ENCODE assay signal across 8 cellular contexts in genomic region chr1:2050482-2050792, GRCh38. TPM values are rescaled to one million over a fixed set of nuclear protein-coding genes. Genes with fewer than 3 reads are reported as not detected.
DNase-seq lines count a peak whose midpoint lies in the region; ATAC-seq and TF ChIP-seq lines count a peak whose summit lies in the region.

No MANE protein-coding gene starts in this region.

- H3K36me3 ChIP-seq in breast epithelium (no peaks in the 10 kb centered on the region), mesodermal cell (ENCODE audit: control insufficient read depth, insufficient read depth, low read length) (no peaks in the 10 kb centered on the region)

- 0% methylated on average over 9 to 41 of the region's 45 CpGs for WGBS in mesodermal cell (ENCODE audit: insufficient coverage in 2 of 2), 2 experiments

- no peak for TF ChIP-seq POLR2A in breast epithelium (IDR thresholded peaks at IDR 0.05)

- peaks cover 0 to 4% of the 10 kb centered on the region in 2 donors for H3K4me1 ChIP-seq in breast epithelium
- H3K4me1 ChIP-seq in mesodermal cell (ENCODE audit: control insufficient read depth, insufficient read depth, low read length, poor library complexity, severe bottlenecking): no peaks in the 10 kb centered on the region

- no peak for ATAC-seq in GM21737 (IDR thresholded peaks at IDR 0.05; ENCODE audit: unreplicated experiment)
- no peak for ATAC-seq in HG02642 (IDR thresholded peaks at IDR 0.05; ENCODE audit: poor library complexity, unreplicated experiment)

- H3K27ac ChIP-seq in C4-2B (peak overlapping the region; percentile 90), breast epithelium (peak overlapping the region; percentile 61 to 68), mesodermal cell (ENCODE audit: low read depth, low read length, severe bottlenecking) (no peak overlapping the region)

- DNase-seq in HT-29 (ENCODE audit: low spot score): peak; percentile 28
- no peak for DNase-seq in breast epithelium (ENCODE audit: low spot score in 2 of 2)
- no peak for DNase-seq in Kasumi-1 (lab: John Stamatoyannopoulos, UW)
- no peak for DNase-seq in NCI-H1930 (lab: John Stamatoyannopoulos, UW)

- H3K9me3 ChIP-seq in breast epithelium (no peaks in the 10 kb centered on the region), mesodermal cell (ENCODE audit: control insufficient read depth, low read length) (no peaks in the 10 kb centered on the region)

- intact Hi-C loops in breast epithelium (cut with DNase I; ENCODE audit: low total_unique reads): loop anchor here (10.0 kb wide), 1 partner anchor 554 kb away; no protein-coding TSS in a partner anchor

- TF ChIP-seq CTCF in C4-2B (conservative IDR thresholded peaks at IDR 0.05) (no peak), breast epithelium (IDR thresholded peaks at IDR 0.05) (no peak)

- H3K4me3 ChIP-seq in breast epithelium (peak overlapping the region; percentile 27 to 81 (median 75)), mesodermal cell (ENCODE audit: extremely low read depth, insufficient read depth, low read length, poor library complexity, severe bottlenecking) (peak overlapping the region; percentile 42)

- peaks cover 5 to 12% of the 10 kb centered on the region in 2 donors for H3K27me3 ChIP-seq in breast epithelium

RNA-seq across cellular contexts. Expression of gene PRKCZ, which starts 0.2 kb away (rescaled TPM):
- total RNA-seq in HT-29 (2014; rRNA removed; shearing (Covaris generic)): 54.8 and 67.4 TPM in 2 replicates
- 10 to 100 TPM in 2 of 3 donors, under 1 TPM in 1; 0.64 to 17.9 (median 12.5) TPM for total RNA-seq in breast epithelium
- 9.7 TPM for polyA plus RNA-seq in mesodermal cell (2013, experiment 1 of 2)
- 8.5 TPM for polyA plus RNA-seq in mesodermal cell (2013, experiment 2 of 2)

RNA-seq across cellular contexts. Expression of gene GABRD, which starts 31.3 kb away (rescaled TPM):
- total RNA-seq in HT-29 (2014; rRNA removed; shearing (Covaris generic)): not detected in 2 replicates
- not detected for total RNA-seq in breast epithelium
- polyA plus RNA-seq in mesodermal cell (2013, experiment 1 of 2): not detected
- polyA plus RNA-seq in mesodermal cell (2013, experiment 2 of 2): not detected

RNA-seq across cellular contexts. Expression of gene CFAP74, which starts 46.9 kb away (rescaled TPM):
- not detected in 2 replicates for total RNA-seq in HT-29 (2014; rRNA removed; shearing (Covaris generic))
- under 1 TPM in 2 of 3 donors, not detected in 1; 0.29 to 0.98 TPM for total RNA-seq in breast epithelium
- polyA plus RNA-seq in mesodermal cell (2013, experiment 1 of 2): 0.55 TPM
- 0.10 TPM for polyA plus RNA-seq in mesodermal cell (2013, experiment 2 of 2)
